Comparison of ENCODE assay signal across 1 cellular context in the genomic region with DNA sequence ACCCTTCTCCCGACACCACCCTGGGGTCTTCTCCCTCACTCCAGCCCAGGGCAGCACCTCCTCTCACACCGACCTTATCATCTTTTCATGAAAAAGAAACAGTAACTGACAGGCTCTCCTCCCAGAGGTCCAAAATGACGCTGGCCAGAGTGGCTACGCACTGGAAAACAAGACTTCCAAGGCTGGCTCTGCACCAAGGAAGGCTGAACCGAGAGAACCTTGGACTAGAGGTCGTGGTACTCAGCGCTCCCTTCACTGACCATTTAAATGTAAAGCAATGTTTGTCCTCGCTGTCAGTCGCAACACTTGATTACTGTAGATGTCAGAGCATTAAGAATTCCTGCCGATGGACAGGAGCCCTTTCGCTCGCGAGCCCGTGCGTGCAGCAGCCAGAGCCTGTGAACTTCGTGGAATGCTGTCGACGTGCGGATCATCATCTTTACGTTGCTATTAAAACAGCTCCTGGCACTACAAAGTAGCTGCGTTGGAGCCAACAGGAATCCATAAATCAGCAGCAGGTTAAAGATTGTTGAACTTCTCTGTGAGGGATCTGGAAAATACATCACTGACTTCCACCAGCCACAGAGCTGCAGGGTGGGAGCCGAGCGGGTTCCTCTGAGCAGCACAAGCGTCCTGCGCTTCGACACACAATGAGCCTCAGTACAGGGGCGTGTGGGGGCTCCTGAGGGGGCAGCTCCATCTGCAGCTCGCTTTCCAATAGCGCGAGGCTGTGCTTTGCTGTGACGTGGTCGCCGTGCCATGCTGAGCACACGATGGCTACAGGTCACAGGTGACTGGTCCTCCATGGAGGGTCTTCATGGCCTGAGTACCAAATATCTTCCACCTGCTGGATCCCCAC.
TF ChIP-seq lines count a peak whose summit lies in the region.

No MANE protein-coding gene starts in this region.

TF ChIP-seq in IMR-90, 13 proteins besides CTCF, POLR2A, EP300 and RAD21:
- TF ChIP-seq BHLHE40 (IDR thresholded peaks at IDR 0.05; ENCODE audit: low read depth, low read length) (no peak), RCOR1 (IDR thresholded peaks at IDR 0.05; ENCODE audit: insufficient replicate concordance, low read length) (no peak), MXI1 (IDR thresholded peaks at IDR 0.05; ENCODE audit: borderline replicate concordance, low read depth, low read length) (no peak), FOS (IDR thresholded peaks at IDR 0.05; ENCODE audit: low read depth, low read length) (no peak), CHD1 (IDR thresholded peaks at IDR 0.05; ENCODE audit: low read depth, low read length) (no peak), SMC3 (IDR thresholded peaks at IDR 0.05; ENCODE audit: low read depth, low read length) (no peak), MAFK (IDR thresholded peaks at IDR 0.05; ENCODE audit: low read depth, low read length) (no peak), CEBPB (IDR thresholded peaks at IDR 0.05; ENCODE audit: low read depth, low read length) (no peak), NFE2L2 (IDR thresholded peaks at IDR 0.05; ENCODE audit: low read depth, low read length) (no peak), MAZ (IDR thresholded peaks at IDR 0.05; ENCODE audit: borderline replicate concordance, low read depth, low read length) (no peak), RFX5 (IDR thresholded peaks at IDR 0.05; ENCODE audit: low read depth, low read length) (no peak)
- TF ChIP-seq, protein P1, sequence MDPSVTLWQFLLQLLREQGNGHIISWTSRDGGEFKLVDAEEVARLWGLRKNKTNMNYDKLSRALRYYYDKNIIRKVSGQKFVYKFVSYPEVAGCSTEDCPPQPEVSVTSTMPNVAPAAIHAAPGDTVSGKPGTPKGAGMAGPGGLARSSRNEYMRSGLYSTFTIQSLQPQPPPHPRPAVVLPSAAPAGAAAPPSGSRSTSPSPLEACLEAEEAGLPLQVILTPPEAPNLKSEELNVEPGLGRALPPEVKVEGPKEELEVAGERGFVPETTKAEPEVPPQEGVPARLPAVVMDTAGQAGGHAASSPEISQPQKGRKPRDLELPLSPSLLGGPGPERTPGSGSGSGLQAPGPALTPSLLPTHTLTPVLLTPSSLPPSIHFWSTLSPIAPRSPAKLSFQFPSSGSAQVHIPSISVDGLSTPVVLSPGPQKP (IDR thresholded peaks at IDR 0.05; ENCODE audit: borderline replicate concordance, low read depth, low read length) = no peak
- TF ChIP-seq, protein P2, sequence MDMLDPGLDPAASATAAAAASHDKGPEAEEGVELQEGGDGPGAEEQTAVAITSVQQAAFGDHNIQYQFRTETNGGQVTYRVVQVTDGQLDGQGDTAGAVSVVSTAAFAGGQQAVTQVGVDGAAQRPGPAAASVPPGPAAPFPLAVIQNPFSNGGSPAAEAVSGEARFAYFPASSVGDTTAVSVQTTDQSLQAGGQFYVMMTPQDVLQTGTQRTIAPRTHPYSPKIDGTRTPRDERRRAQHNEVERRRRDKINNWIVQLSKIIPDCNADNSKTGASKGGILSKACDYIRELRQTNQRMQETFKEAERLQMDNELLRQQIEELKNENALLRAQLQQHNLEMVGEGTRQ (IDR thresholded peaks at IDR 0.05; ENCODE audit: low read depth, low read length) = no peak
TF ChIP-seq in IMR-90: peak in this region for 0.
